30 cellular contexts compared by ENCODE assay signal in the genomic region with DNA sequence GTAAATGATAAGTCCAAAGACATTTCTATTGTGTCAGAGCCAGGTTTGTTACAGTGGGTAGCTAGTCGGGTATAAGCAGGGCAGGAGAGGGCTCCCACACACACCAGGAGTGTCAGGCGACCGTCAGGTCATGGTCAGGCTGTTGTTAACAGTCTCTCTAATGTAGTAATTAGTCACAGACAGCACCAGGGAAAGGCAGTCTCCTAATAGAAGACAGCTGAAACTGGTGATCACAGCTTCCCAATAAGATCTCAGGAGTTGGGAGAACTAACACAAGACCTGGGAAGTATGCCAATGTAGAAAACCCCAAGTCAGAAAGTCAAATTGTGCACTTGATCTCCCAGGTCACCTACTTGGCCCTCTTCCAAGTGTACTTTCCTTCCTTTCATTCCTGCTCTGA. TPM values are rescaled to one million over a fixed set of nuclear protein-coding genes. Genes with fewer than 3 reads are reported as not detected.
DNase-seq lines count a peak whose midpoint lies in the region; ATAC-seq, FAIRE-seq and TF ChIP-seq lines count a peak whose summit lies in the region.
"Had no signal": no experiment of that assay in that cellular context is flagged by ENCODE, and none has a peak within 500 bp of the region (broad histone marks: within the 10 kb centered on the region; RNA-seq: fewer than 3 reads in every experiment).

No MANE protein-coding gene starts in this region.

- intact Hi-C loops in gastrocnemius medialis (cut with DNase I; ENCODE audit: low total_unique reads) = no loop called here
- intact Hi-C loops in right cardiac atrium (cut with DNase I) = no loop called here

- H3K23ac ChIP-seq in mesenchymal stem cell (ENCODE audit: low read length in 2 of 2) = no peak overlapping the region

- H3K27me3 Mint-ChIP-seq in activated CD4-positive, alpha-beta T cell treated with anti-CD3 and anti-CD28 coated beads, Interleukin-2, amount 10 ng/mL, durations not matched to agents 7 days and 5 days = peaks cover 2% of the 10 kb centered on the region

- DNase-seq in DMS79 (lab: John Stamatoyannopoulos, UW) (peak; percentile 36), LoVo (ENCODE audit: low spot score) (peak; percentile 2), bronchial epithelial cell (ENCODE audit: low read depth) (no peak), mesenchymal stem cell (peak; percentile 7), erythroblast (lab: John Stamatoyannopoulos, UW) (no peak), gastrocnemius medialis (no peak), right cardiac atrium (no peak)
- no peak for DNase-seq in activated CD4-positive, alpha-beta T cell treated with anti-CD3 and anti-CD28 coated beads, Interleukin-2, amount 10 ng/mL, durations not matched to agents 7 days and 5 days
- DNase-seq: ACHN; activated CD4-positive, CD25-positive, alpha-beta regulatory T cell treated with anti-CD3 and anti-CD28 coated beads, Interleukin-2, amount 50 U/mL, for 72 hours; activated CD8-positive, alpha-beta memory T cell treated with anti-CD3 and anti-CD28 coated beads for 24 hours; effector CD8-positive, alpha-beta T cell; head of caudate nucleus; left cardiac atrium; natural killer cell; NCI-H1694; NCI-H226; NCI-H774; right lobe of liver; SHP77 treated with DMSO at 0.1 percent for 48 hours; stimulated activated CD4-positive, alpha-beta T cell treated with anti-CD3 and anti-CD28 coated beads, Interleukin-15, amount 100 ng/mL, for 24 hours; T-cell had no signal

- H3K4me1 Mint-ChIP-seq in activated CD4-positive, alpha-beta T cell treated with anti-CD3 and anti-CD28 coated beads, Interleukin-2, amount 10 ng/mL, durations not matched to agents 7 days and 5 days = no peaks in the 10 kb centered on the region
- H3K4me1 Mint-ChIP-seq: natural killer cell, T-cell had no signal

- H3K9me3 ChIP-seq in mesenchymal stem cell (ENCODE audit: control insufficient read depth, low read length) = no peaks in the 10 kb centered on the region
- H3K9me3 ChIP-seq in gastrocnemius medialis = no peaks in the 10 kb centered on the region
- no peaks in the 10 kb centered on the region for H3K9me3 ChIP-seq in right cardiac atrium (ENCODE audit: control insufficient read depth, low read length)
- H3K9me3 ChIP-seq: BLaER1 treated with 17β-estradiol and CSF1 and Interleukin-3, amounts not matched to agents 10 nM and 100 nM; right lobe of liver had no signal

- H3K36me3 ChIP-seq in bronchial epithelial cell (ENCODE audit: control insufficient read depth, insufficient read depth, low read length) = no peaks in the 10 kb centered on the region
- H3K36me3 ChIP-seq in mesenchymal stem cell (ENCODE audit: control insufficient read depth in 1 of 2, insufficient read depth in 2 of 2, low read depth in 1 of 2, low read length in 2 of 2) = no peaks in the 10 kb centered on the region
- H3K36me3 ChIP-seq in gastrocnemius medialis = no peaks in the 10 kb centered on the region
- H3K36me3 ChIP-seq: BLaER1 treated with 17β-estradiol and CSF1 and Interleukin-3, amounts not matched to agents 10 nM and 100 nM; right lobe of liver had no signal

- no peak overlapping the region for H3K4ac ChIP-seq in mesenchymal stem cell (ENCODE audit: low read depth in 1 of 2, low read length in 2 of 2)

- H3K27ac Mint-ChIP-seq in activated CD4-positive, alpha-beta T cell treated with anti-CD3 and anti-CD28 coated beads, Interleukin-2, amount 10 ng/mL, durations not matched to agents 7 days and 5 days = no peak overlapping the region
- H3K27ac Mint-ChIP-seq: natural killer cell, T-cell had no signal

- H3K4me3 ChIP-seq in bronchial epithelial cell (ENCODE audit: low read depth, low read length) (no peak overlapping the region), mesenchymal stem cell (ENCODE audit: insufficient read depth in 1 of 2, low read depth in 1 of 2, low read length in 2 of 2) (no peak overlapping the region), gastrocnemius medialis (no peak overlapping the region), right cardiac atrium (ENCODE audit: low read length) (no peak overlapping the region)
- H3K4me3 ChIP-seq: BLaER1 treated with 17β-estradiol and CSF1 and Interleukin-3, amounts not matched to agents 10 nM and 100 nM; right lobe of liver had no signal

- H2BK120ac ChIP-seq in mesenchymal stem cell (ENCODE audit: low read depth, low read length) = no peak overlapping the region

- TF ChIP-seq POLR2A in erythroblast (IDR thresholded peaks at IDR 0.05; ENCODE audit: low read length) (no peak), gastrocnemius medialis (IDR thresholded peaks at IDR 0.05) (no peak)

- no peak overlapping the region for H2BK15ac ChIP-seq in mesenchymal stem cell (ENCODE audit: low read depth, poor library complexity, severe bottlenecking)

- no peaks in the 10 kb centered on the region for H3K79me1 ChIP-seq in mesenchymal stem cell (replicated peaks; ENCODE audit: low read length, poor library complexity, severe bottlenecking)

- 72% methylated on average over 2 of the region's 3 CpGs for WGBS in mesenchymal stem cell
- 57% methylated on average over 3 of the region's 3 CpGs for WGBS in right cardiac atrium

- H2AFZ ChIP-seq in mesenchymal stem cell (ENCODE audit: low read depth, low read length) = no peak overlapping the region

- no peak overlapping the region for H3K4me3 Mint-ChIP-seq in activated CD4-positive, alpha-beta T cell treated with anti-CD3 and anti-CD28 coated beads, Interleukin-2, amount 10 ng/mL, durations not matched to agents 7 days and 5 days
- H3K4me3 Mint-ChIP-seq: natural killer cell, T-cell had no signal

- ATAC-seq in gastrocnemius medialis = no peak
- no peak for ATAC-seq in right cardiac atrium
- ATAC-seq: activated naive CD4-positive, alpha-beta T cell treated with anti-CD3 and anti-CD28 coated beads, Interleukin-2, amount 50 U/mL, for 72 hours; esophagus mucosa; left cardiac atrium; natural killer cell; right lobe of liver; T-cell had no signal

- TF ChIP-seq CTCF in bronchial epithelial cell (IDR thresholded peaks at IDR 0.05; ENCODE audit: insufficient read depth, low read length, severe bottlenecking) = no peak
- no peak for TF ChIP-seq CTCF in gastrocnemius medialis (IDR thresholded peaks at IDR 0.05 in 4 of 5, conservative IDR thresholded peaks at IDR 0.05 in 1 of 5)

- CTCF ChIA-PET in activated CD4-positive, alpha-beta T cell treated with anti-CD3 and anti-CD28 coated beads, Interleukin-2, amount 10 ng/mL, durations not matched to agents 7 days and 5 days (lab: Charles Lee) = no interaction called here

- no peak overlapping the region for H2AK5ac ChIP-seq in mesenchymal stem cell (ENCODE audit: low read length, severe bottlenecking)

- H3K4me2 ChIP-seq in mesenchymal stem cell (ENCODE audit: low read length, poor library complexity, severe bottlenecking) = no peak overlapping the region
- H3K4me2 ChIP-seq: BLaER1 treated with 17β-estradiol and CSF1 and Interleukin-3, amounts not matched to agents 10 nM and 100 nM had no signal

- in situ Hi-C loops in gastrocnemius medialis (cut with MboI; ENCODE audit: low sequenced_read_pairs in 4 of 4) = no loop called here

- no peak overlapping the region for H3K14ac ChIP-seq in mesenchymal stem cell (ENCODE audit: low read length in 2 of 2)

- H3K36me3 Mint-ChIP-seq in activated CD4-positive, alpha-beta T cell treated with anti-CD3 and anti-CD28 coated beads, Interleukin-2, amount 10 ng/mL, durations not matched to agents 7 days and 5 days (ENCODE audit: low read depth) = no peaks in the 10 kb centered on the region
- H3K36me3 Mint-ChIP-seq: activated naive CD4-positive, alpha-beta T cell treated with anti-CD3 and anti-CD28 coated beads, Interleukin-2, amount 50 U/mL, for 72 hours; natural killer cell; T-cell had no signal

- H3K9ac ChIP-seq in mesenchymal stem cell (ENCODE audit: low read length) = no peak overlapping the region
- H3K9ac ChIP-seq: BLaER1 treated with 17β-estradiol and CSF1 and Interleukin-3, amounts not matched to agents 10 nM and 100 nM had no signal

- peak; percentile 87 for FAIRE-seq in bronchial epithelial cell (lab: Jason Lieb, UNC)
- FAIRE-seq: astrocyte, G401.6, H54 had no signal

- H4K8ac ChIP-seq in mesenchymal stem cell (ENCODE audit: low read length) = no peak overlapping the region

- H4K91ac ChIP-seq in mesenchymal stem cell (ENCODE audit: low read length) = no peak overlapping the region

- H3K4me1 ChIP-seq in mesenchymal stem cell (ENCODE audit: control insufficient read depth, insufficient read depth, low read depth, low read length) = no peaks in the 10 kb centered on the region
- H3K4me1 ChIP-seq in gastrocnemius medialis = no peaks in the 10 kb centered on the region
- H3K4me1 ChIP-seq in right cardiac atrium (ENCODE audit: control insufficient read depth, insufficient read depth, low read length) = no peaks in the 10 kb centered on the region
- H3K4me1 ChIP-seq: right lobe of liver had no signal

- no peak overlapping the region for H3K18ac ChIP-seq in mesenchymal stem cell (ENCODE audit: low read depth in 1 of 2, low read length in 2 of 2)

- H2BK5ac ChIP-seq in mesenchymal stem cell (ENCODE audit: low read depth, low read length, poor library complexity, severe bottlenecking) = no peak overlapping the region

- H3K27ac ChIP-seq in mesenchymal stem cell (ENCODE audit: low read length, poor library complexity, severe bottlenecking) = no peak overlapping the region
- H3K27ac ChIP-seq in gastrocnemius medialis = no peak overlapping the region
- no peak overlapping the region for H3K27ac ChIP-seq in right cardiac atrium (ENCODE audit: low read length)
- H3K27ac ChIP-seq: BLaER1 treated with 17β-estradiol and CSF1 and Interleukin-3, amounts not matched to agents 10 nM and 100 nM; right lobe of liver had no signal

- POLR2A ChIA-PET in activated CD4-positive, alpha-beta T cell treated with anti-CD3 and anti-CD28 coated beads, Interleukin-2, amount 10 ng/mL, durations not matched to agents 7 days and 5 days (lab: Charles Lee) = no interaction called here

- no peak overlapping the region for H2BK12ac ChIP-seq in mesenchymal stem cell (ENCODE audit: low read length in 2 of 2)

- peaks cover 2% of the 10 kb centered on the region for H3K27me3 ChIP-seq in bronchial epithelial cell (ENCODE audit: control insufficient read depth, insufficient read depth, low read length)
- H3K27me3 ChIP-seq in mesenchymal stem cell (ENCODE audit: control insufficient read depth in 1 of 2, insufficient read depth in 1 of 2, low read length in 2 of 2) = peaks cover 9 to 17% of the 10 kb centered on the region in 2 experiments
- H3K27me3 ChIP-seq in gastrocnemius medialis = no peaks in the 10 kb centered on the region
- H3K27me3 ChIP-seq in right cardiac atrium (ENCODE audit: control insufficient read depth, insufficient read depth) = no peaks in the 10 kb centered on the region
- H3K27me3 ChIP-seq: BLaER1 treated with 17β-estradiol and CSF1 and Interleukin-3, amounts not matched to agents 10 nM and 100 nM; right lobe of liver had no signal

- no peaks in the 10 kb centered on the region for H3K9me3 Mint-ChIP-seq in activated CD4-positive, alpha-beta T cell treated with anti-CD3 and anti-CD28 coated beads, Interleukin-2, amount 10 ng/mL, durations not matched to agents 7 days and 5 days
- H3K9me3 Mint-ChIP-seq: activated naive CD4-positive, alpha-beta T cell treated with anti-CD3 and anti-CD28 coated beads, Interleukin-2, amount 50 U/mL, for 72 hours; natural killer cell had no signal

RNA-seq across cellular contexts. Expression of gene GPR6, which starts 53.1 kb away (rescaled TPM):
- total RNA-seq in bronchial epithelial cell = not detected in 2 replicates
- not detected for polyA plus RNA-seq in mesenchymal stem cell (2013, experiment 1 of 2)
- polyA plus RNA-seq in mesenchymal stem cell (2013, experiment 2 of 2) = not detected
- total RNA-seq in activated CD4-positive, alpha-beta T cell treated with anti-CD3 and anti-CD28 coated beads, Interleukin-2, amount 10 ng/mL, durations not matched to agents 7 days and 5 days = not detected
- total RNA-seq in gastrocnemius medialis = not detected
- total RNA-seq in right cardiac atrium = not detected
- not detected for polyA plus RNA-seq in right cardiac atrium
- total RNA-seq: activated naive CD4-positive, alpha-beta T cell treated with anti-CD3 and anti-CD28 coated beads, Interleukin-2, amount 50 U/mL, for 72 hours; astrocyte; esophagus mucosa; left cardiac atrium; natural killer cell; osteoblast; right lobe of liver; T-cell; ureter had no signal

Comparison
In these comparisons a context has a peak if more than half of its experiments do, and no peak if none do; other contexts are left out.
1. DNase-seq: peak in DMS79 (single experiment), LoVo (single experiment) and mesenchymal stem cell (single experiment); none in bronchial epithelial cell (single experiment), activated CD4-positive, alpha-beta T cell treated with anti-CD3 and anti-CD28 coated beads, Interleukin-2, amount 10 ng/mL, durations not matched to agents 7 days and 5 days (single experiment), erythroblast (0 of 2), gastrocnemius medialis (0 of 2) and right cardiac atrium (0 of 3).